ENCODE assay signal across 1 cellular context in the genomic region with DNA sequence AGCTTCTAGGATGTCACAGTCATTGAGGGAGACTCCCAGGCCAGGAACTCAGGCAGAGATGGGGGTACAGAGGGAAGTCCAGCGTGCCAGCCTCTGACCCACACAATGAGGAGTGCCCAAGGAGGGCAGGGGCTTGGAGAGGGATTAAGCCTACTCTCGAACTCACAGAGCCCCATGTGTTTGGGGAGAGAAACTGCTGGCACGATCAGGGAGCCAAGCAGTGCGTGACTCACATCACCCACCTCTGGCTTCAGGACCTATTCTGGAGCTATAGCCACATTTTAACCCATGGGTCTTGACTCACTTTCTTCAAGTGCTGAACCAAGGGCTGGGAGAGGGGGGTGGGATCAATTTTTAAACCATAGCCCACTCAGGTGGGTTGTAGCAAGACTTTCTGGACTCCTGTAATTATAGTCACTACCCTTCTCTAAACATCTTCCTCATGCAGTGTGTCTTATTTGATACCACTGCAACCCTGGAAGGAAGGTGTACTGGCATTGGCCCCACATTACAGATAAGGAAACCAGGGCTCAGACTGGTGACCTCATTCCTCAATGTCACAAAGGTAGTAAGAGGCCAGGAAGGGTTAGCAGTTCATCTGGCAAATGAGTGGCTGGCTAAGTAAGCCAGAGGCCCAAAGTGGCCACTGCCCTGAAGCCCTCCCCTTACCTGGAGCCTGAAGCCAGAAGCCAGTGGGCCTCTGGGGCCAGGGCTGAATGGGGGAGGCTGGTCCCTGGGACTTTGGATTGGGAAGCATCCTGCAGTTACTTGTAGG.
TF ChIP-seq lines count a peak whose summit lies in the region.

No MANE protein-coding gene starts in this region.

TF ChIP-seq in K562, 482 proteins besides CTCF, POLR2A, EP300 and RAD21 (continued from another document):
- TF ChIP-seq, protein P1, sequence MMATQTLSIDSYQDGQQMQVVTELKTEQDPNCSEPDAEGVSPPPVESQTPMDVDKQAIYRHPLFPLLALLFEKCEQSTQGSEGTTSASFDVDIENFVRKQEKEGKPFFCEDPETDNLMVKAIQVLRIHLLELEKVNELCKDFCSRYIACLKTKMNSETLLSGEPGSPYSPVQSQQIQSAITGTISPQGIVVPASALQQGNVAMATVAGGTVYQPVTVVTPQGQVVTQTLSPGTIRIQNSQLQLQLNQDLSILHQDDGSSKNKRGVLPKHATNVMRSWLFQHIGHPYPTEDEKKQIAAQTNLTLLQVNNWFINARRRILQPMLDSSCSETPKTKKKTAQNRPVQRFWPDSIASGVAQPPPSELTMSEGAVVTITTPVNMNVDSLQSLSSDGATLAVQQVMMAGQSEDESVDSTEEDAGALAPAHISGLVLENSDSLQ (IDR thresholded peaks at IDR 0.05) = 0 out of 2 replicates have a peak, but pooled peaks have one; percentile 23
- TF ChIP-seq ZNF324 (CRISPR knock-in tag; IDR thresholded peaks at IDR 0.05) (no peak), JUND (IDR thresholded peaks at IDR 0.05; ENCODE audit: borderline replicate concordance, low read depth, low read length) (0 out of 2 replicates have a peak, but pooled peaks have one; percentile 39), JUND (tag; IDR thresholded peaks at IDR 0.05; ENCODE audit: borderline replicate concordance, low read depth, low read length) (peak; percentile 31; the same call in 1 of the 3 replicates), ESRRA (IDR thresholded peaks at IDR 0.05; ENCODE audit: borderline replicate concordance, low read depth) (peak; percentile 86)
